Comparison of ENCODE assay signal across 8 cellular contexts in genomic region chr11:32328392-32328791, GRCh38.
"Had no signal": no experiment of that assay in that cellular context is flagged by ENCODE, and none has a peak within 500 bp of the region (broad histone marks: within the 10 kb centered on the region; RNA-seq: fewer than 3 reads in every experiment).

No MANE protein-coding gene starts in this region.

- H3K4me2 ChIP-seq: GM23338, KMS-11 had no signal

- H2AFZ ChIP-seq: GM23338 had no signal

- H3K4me3 ChIP-seq: GM23338 had no signal

- DNase-seq: H9, HCEC 1CT, KBM-7 had no signal

- H3K27ac ChIP-seq: KMS-11 had no signal

- FAIRE-seq: H1, H54, HTR-8/SVneo had no signal

- ATAC-seq: GM23338 had no signal

- H3K9ac ChIP-seq: KMS-11 had no signal
